ENCODE assay signal across 2 cellular contexts in genomic region chr19:50447750-50448149, GRCh38.
TF ChIP-seq lines count a peak whose summit lies in the region.

No MANE protein-coding gene starts in this region.

TF ChIP-seq in HEK293, 187 proteins besides CTCF, POLR2A, EP300 and RAD21:
- no peak for TF ChIP-seq ZNF132 (tag by site-specific recombination; IDR thresholded peaks at IDR 0.05; ENCODE audit: borderline replicate concordance)
- peak; percentile 74 for TF ChIP-seq ZNF623 (tag by site-specific recombination; IDR thresholded peaks at IDR 0.05)
- no peak for TF ChIP-seq ZSCAN5A (tag by site-specific recombination; IDR thresholded peaks at IDR 0.05)

TF ChIP-seq in K562, 482 proteins besides CTCF, POLR2A, EP300 and RAD21:
- no peak for TF ChIP-seq SMARCA5 (IDR thresholded peaks at IDR 0.05)
- TF ChIP-seq ETS2 (tag; IDR thresholded peaks at IDR 0.05; ENCODE audit: borderline replicate concordance, poor library complexity, severe bottlenecking), result no peak
- TF ChIP-seq AFF4 (CRISPR knock-in tag; IDR thresholded peaks at IDR 0.05), result no peak
- no peak for TF ChIP-seq HINFP (tag; conservative IDR thresholded peaks at IDR 0.05; ENCODE audit: low read depth)
- peak; percentile 60 for TF ChIP-seq RBM25 (IDR thresholded peaks at IDR 0.05; ENCODE audit: low read depth, low read length, severe bottlenecking)
- no peak for TF ChIP-seq GATA2 (CRISPR knock-in tag; IDR thresholded peaks at IDR 0.05)
- TF ChIP-seq ADNP (tag; IDR thresholded peaks at IDR 0.05), result no peak
TF ChIP-seq in K562: peak in this region for 1.
